In the genomic region with DNA sequence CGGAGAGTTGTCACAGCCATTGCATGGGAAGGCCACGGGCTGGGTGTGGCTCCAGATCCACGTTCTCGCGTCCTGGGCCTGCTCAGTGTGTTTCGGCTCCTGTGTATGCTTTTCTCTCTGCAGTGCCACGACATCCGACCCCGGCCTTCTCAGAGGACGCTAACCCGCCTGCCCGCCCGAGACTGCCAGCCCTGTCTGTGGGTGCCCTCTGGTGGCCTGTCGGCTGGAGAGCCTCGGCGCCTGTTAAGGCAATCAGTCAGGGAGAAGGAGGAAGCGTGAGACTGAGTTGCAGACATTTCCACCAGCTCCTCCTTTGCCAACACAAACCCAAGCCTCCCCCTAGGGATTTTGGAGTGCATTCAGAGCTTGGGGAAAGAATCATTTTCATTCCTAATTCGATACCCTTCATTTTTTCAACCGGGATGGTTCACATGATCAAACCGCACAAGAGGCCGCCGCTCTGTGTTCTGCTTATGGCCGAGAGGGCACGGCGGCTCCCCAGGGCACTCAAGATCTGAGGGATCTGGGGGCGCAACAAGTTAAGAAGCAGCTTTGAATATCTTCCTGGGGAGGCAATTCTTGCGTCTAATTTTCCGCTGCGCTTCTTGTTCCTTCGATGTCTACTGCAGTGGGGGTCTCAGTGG, we compare ENCODE assay signal across 8 cellular contexts. TPM values are rescaled to one million over a fixed set of nuclear protein-coding genes. Genes with fewer than 3 reads are reported as not detected.
DNase-seq lines count a peak whose midpoint lies in the region; ATAC-seq and TF ChIP-seq lines count a peak whose summit lies in the region.

No MANE protein-coding gene starts in this region.

- H3K9me3 Mint-ChIP-seq in activated CD4-positive, alpha-beta T cell treated with anti-CD3 and anti-CD28 coated beads, Interleukin-2, amount 10 ng/mL, durations not matched to agents 24 days and 14 days = no peaks in the 10 kb centered on the region

- peak; percentile 97 to 98 for TF ChIP-seq RAD21 in liver (IDR thresholded peaks at IDR 0.05)

- H3K4me1 ChIP-seq in liver (ENCODE audit: control insufficient read depth in 4 of 4, insufficient read depth in 4 of 4, low read length in 3 of 4) = peaks cover 0 to 5% (median 1%) of the 10 kb centered on the region in 4 donors

- H3K27ac Mint-ChIP-seq in activated CD4-positive, alpha-beta T cell treated with anti-CD3 and anti-CD28 coated beads, Interleukin-2, amount 10 ng/mL, durations not matched to agents 24 days and 14 days = no peak overlapping the region

- H3K36me3 ChIP-seq in liver (ENCODE audit: control insufficient read depth in 4 of 4, insufficient read depth in 3 of 4, low read depth in 1 of 4, low read length in 3 of 4) = no peaks in the 10 kb centered on the region

- H3K4me1 Mint-ChIP-seq in activated CD4-positive, alpha-beta T cell treated with anti-CD3 and anti-CD28 coated beads, Interleukin-2, amount 10 ng/mL, durations not matched to agents 24 days and 14 days = peaks cover 4% of the 10 kb centered on the region

- H3K36me3 Mint-ChIP-seq in activated CD4-positive, alpha-beta T cell treated with anti-CD3 and anti-CD28 coated beads, Interleukin-2, amount 10 ng/mL, durations not matched to agents 24 days and 14 days (ENCODE audit: low read depth) = no peaks in the 10 kb centered on the region

- peak overlapping the region in 1 of 2 donors; percentile 15 for H3K27ac ChIP-seq in coronary artery
- H3K27ac ChIP-seq in liver (ENCODE audit: low read depth in 1 of 2, low read length in 2 of 2) = no peak overlapping the region

- no peaks in the 10 kb centered on the region for H3K27me3 ChIP-seq in liver (ENCODE audit: control insufficient read depth in 4 of 4, insufficient read depth in 4 of 4, low read length in 3 of 4)

- ATAC-seq in HG03432 (IDR thresholded peaks at IDR 0.05; ENCODE audit: unreplicated experiment) (peak; percentile 64), GM21576 (IDR thresholded peaks at IDR 0.05; ENCODE audit: unreplicated experiment) (no peak)

- peaks cover 41% of the 10 kb centered on the region for H3K27me3 Mint-ChIP-seq in activated CD4-positive, alpha-beta T cell treated with anti-CD3 and anti-CD28 coated beads, Interleukin-2, amount 10 ng/mL, durations not matched to agents 24 days and 14 days

- no peak overlapping the region for H3K4me3 Mint-ChIP-seq in activated CD4-positive, alpha-beta T cell treated with anti-CD3 and anti-CD28 coated beads, Interleukin-2, amount 10 ng/mL, durations not matched to agents 24 days and 14 days

- H3K4me3 ChIP-seq in coronary artery = peak overlapping the region; percentile 43
- no peak overlapping the region for H3K4me3 ChIP-seq in liver (ENCODE audit: low read depth in 1 of 3, low read length in 3 of 3)

- no peaks in the 10 kb centered on the region for H3K9me3 ChIP-seq in liver (ENCODE audit: control insufficient read depth in 4 of 4, low read length in 3 of 4)

- TF ChIP-seq CTCF in coronary artery (IDR thresholded peaks at IDR 0.05) = peak; percentile 73
- peak; percentile 86 for TF ChIP-seq CTCF in liver (IDR thresholded peaks at IDR 0.05; ENCODE audit: low read depth, low read length, missing input control)

- intact Hi-C loops in activated CD4-positive, alpha-beta T cell treated with anti-CD3 and anti-CD28 coated beads, Interleukin-2, amount 10 ng/mL, durations not matched to agents 24 days and 14 days (cut with micrococcal nuclease) = loop anchor here (1.0 to 5.0 kb wide), 3 partner anchors 219 to 423 kb away; no protein-coding TSS in a partner anchor

- peak; percentile 47 for DNase-seq in GF-D8 (lab: John Stamatoyannopoulos, UW)
- DNase-seq in NCI-H526 treated with DMSO at 0.1 percent for 48 hours (lab: John Stamatoyannopoulos, UW) = peak; percentile 68
- peak; percentile 91 for DNase-seq in activated CD4-positive, alpha-beta T cell treated with anti-CD3 and anti-CD28 coated beads, Interleukin-2, amount 10 ng/mL, durations not matched to agents 24 days and 14 days
- peak; percentile 91 for DNase-seq in coronary artery (ENCODE audit: low spot score)
- peak; percentile 28 to 55 (median 35) for DNase-seq in stimulated activated CD4-positive, alpha-beta T cell treated with anti-CD3 and anti-CD28 coated beads, TNF-alpha, amount 100 ng/mL, for 1 hour (ENCODE audit: low read depth in 3 of 3, low spot score in 1 of 3)

- no peak overlapping the region for H3K9ac ChIP-seq in liver (ENCODE audit: low read depth in 1 of 2, low read length in 2 of 2)

- 39% methylated on average over 30 of the region's 30 CpGs for WGBS in liver

TF ChIP-seq in liver, 16 proteins besides CTCF, POLR2A, EP300 and RAD21:
- TF ChIP-seq NR2F2 (IDR thresholded peaks at IDR 0.05) = peak; percentile 11
- TF ChIP-seq MAX (IDR thresholded peaks at IDR 0.05) = no peak
- peak; percentile 10 to 43 for TF ChIP-seq RXRA (IDR thresholded peaks at IDR 0.05)
- TF ChIP-seq HNF4A (conservative IDR thresholded peaks at IDR 0.05) = peak in 1 of 2 donors; percentile 10
- TF ChIP-seq, protein P1, sequence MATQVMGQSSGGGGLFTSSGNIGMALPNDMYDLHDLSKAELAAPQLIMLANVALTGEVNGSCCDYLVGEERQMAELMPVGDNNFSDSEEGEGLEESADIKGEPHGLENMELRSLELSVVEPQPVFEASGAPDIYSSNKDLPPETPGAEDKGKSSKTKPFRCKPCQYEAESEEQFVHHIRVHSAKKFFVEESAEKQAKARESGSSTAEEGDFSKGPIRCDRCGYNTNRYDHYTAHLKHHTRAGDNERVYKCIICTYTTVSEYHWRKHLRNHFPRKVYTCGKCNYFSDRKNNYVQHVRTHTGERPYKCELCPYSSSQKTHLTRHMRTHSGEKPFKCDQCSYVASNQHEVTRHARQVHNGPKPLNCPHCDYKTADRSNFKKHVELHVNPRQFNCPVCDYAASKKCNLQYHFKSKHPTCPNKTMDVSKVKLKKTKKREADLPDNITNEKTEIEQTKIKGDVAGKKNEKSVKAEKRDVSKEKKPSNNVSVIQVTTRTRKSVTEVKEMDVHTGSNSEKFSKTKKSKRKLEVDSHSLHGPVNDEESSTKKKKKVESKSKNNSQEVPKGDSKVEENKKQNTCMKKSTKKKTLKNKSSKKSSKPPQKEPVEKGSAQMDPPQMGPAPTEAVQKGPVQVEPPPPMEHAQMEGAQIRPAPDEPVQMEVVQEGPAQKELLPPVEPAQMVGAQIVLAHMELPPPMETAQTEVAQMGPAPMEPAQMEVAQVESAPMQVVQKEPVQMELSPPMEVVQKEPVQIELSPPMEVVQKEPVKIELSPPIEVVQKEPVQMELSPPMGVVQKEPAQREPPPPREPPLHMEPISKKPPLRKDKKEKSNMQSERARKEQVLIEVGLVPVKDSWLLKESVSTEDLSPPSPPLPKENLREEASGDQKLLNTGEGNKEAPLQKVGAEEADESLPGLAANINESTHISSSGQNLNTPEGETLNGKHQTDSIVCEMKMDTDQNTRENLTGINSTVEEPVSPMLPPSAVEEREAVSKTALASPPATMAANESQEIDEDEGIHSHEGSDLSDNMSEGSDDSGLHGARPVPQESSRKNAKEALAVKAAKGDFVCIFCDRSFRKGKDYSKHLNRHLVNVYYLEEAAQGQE (IDR thresholded peaks at IDR 0.05) = no peak

RNA-seq across cellular contexts. Expression of gene ZBTB7C, which starts 37.5 kb away (rescaled TPM):
- total RNA-seq in activated CD4-positive, alpha-beta T cell treated with anti-CD3 and anti-CD28 coated beads, Interleukin-2, amount 10 ng/mL, durations not matched to agents 24 days and 14 days = 0.56 and 0.64 TPM in 2 replicates
- 1 to 10 TPM in 1 of 2 donors, under 1 TPM in 1; 0.19 to 1.1 TPM for total RNA-seq in liver
- polyA plus RNA-seq in liver = under 1 TPM; 0.22 to 0.67 TPM

Comparison
In these comparisons a context has a peak if more than half of its experiments do, and no peak if none do; other contexts are left out.
1. DNase-seq: peak in every context shown above with its lines; median percentile 91 in activated CD4-positive, alpha-beta T cell treated with anti-CD3 and anti-CD28 coated beads, Interleukin-2, amount 10 ng/mL, durations not matched to agents 24 days and 14 days; 91 in coronary artery; 68 in NCI-H526 treated with DMSO at 0.1 percent for 48 hours; 47 in GF-D8; 35 in stimulated activated CD4-positive, alpha-beta T cell treated with anti-CD3 and anti-CD28 coated beads, TNF-alpha, amount 100 ng/mL, for 1 hour.